In the genomic region with DNA sequence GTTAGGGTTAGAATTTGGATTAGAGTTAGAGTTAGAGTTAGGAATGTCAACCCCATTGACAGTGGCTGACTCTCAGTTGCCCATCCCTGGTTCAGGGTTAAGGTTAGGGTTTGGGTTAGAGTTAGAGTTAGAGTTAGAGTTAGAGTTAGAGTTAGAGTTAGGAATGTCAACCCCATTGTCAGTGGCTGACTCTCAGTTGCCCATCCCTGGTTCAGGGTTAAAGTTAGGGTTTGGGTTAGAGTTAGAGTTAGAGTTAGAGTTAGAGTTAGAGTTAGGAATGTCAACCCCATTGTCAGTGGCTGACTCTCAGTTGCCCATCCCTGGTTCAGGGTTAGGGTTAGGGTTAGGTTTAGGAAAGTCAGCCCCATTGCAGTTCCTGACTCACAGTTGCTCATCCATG, we compare ENCODE assay signal across 4 cellular contexts. TPM values are rescaled to one million over a fixed set of nuclear protein-coding genes. Genes with fewer than 3 reads are reported as not detected.
"Had no signal": no experiment of that assay in that cellular context is flagged by ENCODE, and none has a peak within 500 bp of the region (broad histone marks: within the 10 kb centered on the region; RNA-seq: fewer than 3 reads in every experiment).

No MANE protein-coding gene starts in this region.

RNA-seq across cellular contexts. Expression of a gene that starts 8.6 kb away (rescaled TPM):
- total RNA-seq: LHCN-M2, M059J, MCF 10A, NCI-H460 had no signal
